40 cellular contexts compared by ENCODE assay signal in the genomic region with DNA sequence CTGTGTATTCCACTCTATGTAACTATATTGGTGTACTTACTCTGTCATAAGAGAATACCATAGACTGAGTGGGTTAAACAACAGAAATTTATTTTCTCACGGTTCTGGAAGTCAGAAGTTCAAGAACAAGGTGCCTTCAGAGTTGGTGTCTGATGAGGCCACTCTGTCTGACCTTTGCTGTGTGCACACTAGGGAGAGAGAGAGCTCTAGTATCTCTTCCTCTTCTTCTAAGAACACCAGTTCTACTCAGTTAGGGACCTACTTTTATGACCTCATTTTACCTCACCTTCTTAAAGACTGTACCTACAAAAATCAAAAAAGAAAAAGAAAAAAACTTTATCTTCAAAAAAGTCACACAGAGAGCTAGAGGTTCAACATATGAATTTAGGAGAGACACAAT.
"Had no signal": no experiment of that assay in that cellular context is flagged by ENCODE, and none has a peak within 500 bp of the region (broad histone marks: within the 10 kb centered on the region; RNA-seq: fewer than 3 reads in every experiment).

No MANE protein-coding gene starts in this region.

- H3K36me3 Mint-ChIP-seq: activated naive CD4-positive, alpha-beta T cell treated with anti-CD3 and anti-CD28 coated beads, Interleukin-2, amount 10 ng/mL, durations not matched to agents 7 days and 5 days; activated naive CD4-positive, alpha-beta T cell treated with anti-CD3 and anti-CD28 coated beads, Interleukin-2, amount 50 U/mL, for 24 hours; activated naive CD4-positive, alpha-beta T cell treated with anti-CD3 and anti-CD28 coated beads, Interleukin-2, amount 50 U/mL, for 72 hours; activated naive CD8-positive, alpha-beta T cell; activated naive CD8-positive, alpha-beta T cell treated with anti-CD3 and anti-CD28 coated beads for 36 hours; activated naive CD8-positive, alpha-beta T cell treated with anti-CD3 and anti-CD28 coated beads, Interleukin-2, amount 10 ng/mL, durations not matched to agents 7 days and 5 days; brain had no signal

- H3K36me3 ChIP-seq: adrenal gland, ascending aorta, brain microvascular endothelial cell, breast epithelium, cardiac muscle cell had no signal

- H3K9me3 Mint-ChIP-seq: activated naive CD4-positive, alpha-beta T cell treated with anti-CD3 and anti-CD28 coated beads for 36 hours; activated naive CD4-positive, alpha-beta T cell treated with anti-CD3 and anti-CD28 coated beads, Interleukin-2, amount 10 ng/mL, durations not matched to agents 7 days and 5 days; activated naive CD4-positive, alpha-beta T cell treated with anti-CD3 and anti-CD28 coated beads, Interleukin-2, amount 50 U/mL, for 24 hours; activated naive CD4-positive, alpha-beta T cell treated with anti-CD3 and anti-CD28 coated beads, Interleukin-2, amount 50 U/mL, for 72 hours; activated naive CD8-positive, alpha-beta T cell treated with anti-CD3 and anti-CD28 coated beads for 36 hours; activated naive CD8-positive, alpha-beta T cell treated with anti-CD3 and anti-CD28 coated beads, Interleukin-2, amount 10 ng/mL, durations not matched to agents 7 days and 5 days; activated naive CD8-positive, alpha-beta T cell treated with anti-CD3 and anti-CD28 coated beads, Interleukin-2, amount 50 U/mL, for 24 hours; activated T-cell treated with anti-CD3 and anti-CD28 coated beads, Interleukin-2, amount 50 U/mL, for 24 hours; activated T-cell treated with anti-CD3 and anti-CD28 coated beads, Interleukin-2, amount 50 U/mL, for 4 hours; activated T-cell treated with anti-CD3 and anti-CD28 coated beads, Interleukin-2, amount 50 U/mL, for 72 hours; activated T-helper 1 cell treated with anti-CD3 and anti-CD28 coated beads, Interleukin-12 subunit alpha, Interleukin-12 subunit beta, Interleukin-2, Interleukin-4 antibody, amounts not matched to agents 30 ng/mL and 10 ng/mL and 1 ng/mL, durations not matched to agents 14 hours and 24 hours and 36 hours; activated T-helper 17 cell treated with anti-CD3 and anti-CD28 coated beads, Interleukin-2, amount 50 U/mL, for 72 hours; activated T-helper 2 cell treated with anti-CD3 and anti-CD28 coated beads, Interferon-gamma antibody, Interleukin-2, Interleukin-4, amounts not matched to agents 10 μg/mL and 5 μg/mL and 100 μg/mL, durations not matched to agents 14 hours and 24 hours and 36 hours; central memory CD8-positive, alpha-beta T cell had no signal

- H3K27ac Mint-ChIP-seq: activated naive CD4-positive, alpha-beta T cell treated with anti-CD3 and anti-CD28 coated beads for 36 hours; activated naive CD4-positive, alpha-beta T cell treated with anti-CD3 and anti-CD28 coated beads, Interleukin-2, amount 10 ng/mL, durations not matched to agents 7 days and 5 days; activated naive CD4-positive, alpha-beta T cell treated with anti-CD3 and anti-CD28 coated beads, Interleukin-2, amount 50 U/mL, for 24 hours; activated naive CD4-positive, alpha-beta T cell treated with anti-CD3 and anti-CD28 coated beads, Interleukin-2, amount 50 U/mL, for 72 hours; activated naive CD8-positive, alpha-beta T cell; activated naive CD8-positive, alpha-beta T cell treated with anti-CD3 and anti-CD28 coated beads for 36 hours; activated naive CD8-positive, alpha-beta T cell treated with anti-CD3 and anti-CD28 coated beads, Interleukin-2, amount 10 ng/mL, durations not matched to agents 7 days and 5 days; activated naive CD8-positive, alpha-beta T cell treated with anti-CD3 and anti-CD28 coated beads, Interleukin-2, amount 50 U/mL, for 24 hours; activated T-cell treated with anti-CD3 and anti-CD28 coated beads, Interleukin-2, amount 50 U/mL, for 24 hours; activated T-cell treated with anti-CD3 and anti-CD28 coated beads, Interleukin-2, amount 50 U/mL, for 72 hours; activated T-helper 1 cell treated with anti-CD3 and anti-CD28 coated beads, Interleukin-12 subunit alpha, Interleukin-12 subunit beta, Interleukin-2, Interleukin-4 antibody, amounts not matched to agents 30 ng/mL and 10 ng/mL and 1 ng/mL, durations not matched to agents 14 hours and 24 hours and 36 hours; activated T-helper 17 cell treated with anti-CD3 and anti-CD28 coated beads, Interleukin-2, amount 50 U/mL, for 72 hours; activated T-helper 2 cell treated with anti-CD3 and anti-CD28 coated beads, Interferon-gamma antibody, Interleukin-2, Interleukin-4, amounts not matched to agents 10 μg/mL and 5 μg/mL and 100 μg/mL, durations not matched to agents 14 hours and 24 hours and 36 hours; brain had no signal

- H3K4me1 ChIP-seq: adrenal gland, ascending aorta, body of pancreas, breast epithelium had no signal

- H3K27me3 ChIP-seq: adrenal gland, ascending aorta, body of pancreas, brain microvascular endothelial cell, breast epithelium, cardiac muscle cell had no signal

- H3K27ac ChIP-seq: adrenal gland, ascending aorta, body of pancreas, brain microvascular endothelial cell, breast epithelium, cardiac muscle cell had no signal

- H3K4me3 Mint-ChIP-seq: activated naive CD4-positive, alpha-beta T cell treated with anti-CD3 and anti-CD28 coated beads for 36 hours; activated naive CD4-positive, alpha-beta T cell treated with anti-CD3 and anti-CD28 coated beads, Interleukin-2, amount 10 ng/mL, durations not matched to agents 7 days and 5 days; activated naive CD4-positive, alpha-beta T cell treated with anti-CD3 and anti-CD28 coated beads, Interleukin-2, amount 50 U/mL, for 24 hours; activated naive CD8-positive, alpha-beta T cell; activated naive CD8-positive, alpha-beta T cell treated with anti-CD3 and anti-CD28 coated beads for 36 hours; activated naive CD8-positive, alpha-beta T cell treated with anti-CD3 and anti-CD28 coated beads, Interleukin-2, amount 10 ng/mL, durations not matched to agents 7 days and 5 days; activated naive CD8-positive, alpha-beta T cell treated with anti-CD3 and anti-CD28 coated beads, Interleukin-2, amount 50 U/mL, for 24 hours; activated T-cell treated with anti-CD3 and anti-CD28 coated beads, Interleukin-2, amount 50 U/mL, for 24 hours; activated T-cell treated with anti-CD3 and anti-CD28 coated beads, Interleukin-2, amount 50 U/mL, for 4 hours; activated T-cell treated with anti-CD3 and anti-CD28 coated beads, Interleukin-2, amount 50 U/mL, for 72 hours; activated T-helper 1 cell treated with anti-CD3 and anti-CD28 coated beads, Interleukin-12 subunit alpha, Interleukin-12 subunit beta, Interleukin-2, Interleukin-4 antibody, amounts not matched to agents 30 ng/mL and 10 ng/mL and 1 ng/mL, durations not matched to agents 14 hours and 24 hours and 36 hours; activated T-helper 17 cell treated with anti-CD3 and anti-CD28 coated beads, Interleukin-2, amount 50 U/mL, for 72 hours; brain; central memory CD8-positive, alpha-beta T cell had no signal

- DNase-seq: activated effector memory CD4-positive, alpha-beta T cell treated with anti-CD3 and anti-CD28 coated beads, Interleukin-2, amount 50 U/mL, for 16 hours; activated effector memory CD4-positive, alpha-beta T cell treated with Interleukin-2 at 50 U/mL for 16 hours; activated gamma-delta T cell; activated gamma-delta T cell treated with Interleukin-2 at 50 U/mL for 16 hours; activated naive CD4-positive, alpha-beta T cell; activated naive CD4-positive, alpha-beta T cell treated with anti-CD3 and anti-CD28 coated beads for 36 hours; activated naive CD4-positive, alpha-beta T cell treated with anti-CD3 and anti-CD28 coated beads, Interleukin-2, amount 10 ng/mL, durations not matched to agents 7 days and 5 days; activated naive CD4-positive, alpha-beta T cell treated with anti-CD3 and anti-CD28 coated beads, Interleukin-2, amount 50 U/mL, for 16 hours; activated naive CD4-positive, alpha-beta T cell treated with Interleukin-2 at 50 U/mL for 16 hours; activated naive CD8-positive, alpha-beta T cell treated with anti-CD3 and anti-CD28 coated beads for 36 hours; activated naive CD8-positive, alpha-beta T cell treated with anti-CD3 and anti-CD28 coated beads, Interleukin-2, amount 10 ng/mL, durations not matched to agents 7 days and 5 days; activated naive CD8-positive, alpha-beta T cell treated with anti-CD3 and anti-CD28 coated beads, Interleukin-2, amount 50 U/mL, for 24 hours; activated T-cell treated with anti-CD3 and anti-CD28 coated beads, Interleukin-2, amount 50 U/mL, for 1 hour; activated T-cell treated with anti-CD3 and anti-CD28 coated beads, Interleukin-2, amount 50 U/mL, for 24 hours; activated T-cell treated with anti-CD3 and anti-CD28 coated beads, Interleukin-2, amount 50 U/mL, for 4 hours; activated T-cell treated with anti-CD3 and anti-CD28 coated beads, Interleukin-2, amount 50 U/mL, for 48 hours; activated T-cell treated with anti-CD3 and anti-CD28 coated beads, Interleukin-2, amount 50 U/mL, for 72 hours; adrenal gland; amniotic stem cell; amygdala; anterior cingulate cortex; aorta; body of pancreas; brain microvascular endothelial cell; caudate nucleus; central memory CD4-positive, alpha-beta T cell; cerebellar nuclear complex had no signal

- H3K4me1 Mint-ChIP-seq: activated naive CD4-positive, alpha-beta T cell treated with anti-CD3 and anti-CD28 coated beads, Interleukin-2, amount 10 ng/mL, durations not matched to agents 7 days and 5 days; activated naive CD4-positive, alpha-beta T cell treated with anti-CD3 and anti-CD28 coated beads, Interleukin-2, amount 50 U/mL, for 24 hours; activated naive CD8-positive, alpha-beta T cell treated with anti-CD3 and anti-CD28 coated beads for 36 hours; activated naive CD8-positive, alpha-beta T cell treated with anti-CD3 and anti-CD28 coated beads, Interleukin-2, amount 10 ng/mL, durations not matched to agents 7 days and 5 days; activated naive CD8-positive, alpha-beta T cell treated with anti-CD3 and anti-CD28 coated beads, Interleukin-2, amount 50 U/mL, for 24 hours; activated T-helper 17 cell treated with anti-CD3 and anti-CD28 coated beads, Interleukin-2, amount 50 U/mL, for 72 hours; brain; central memory CD8-positive, alpha-beta T cell had no signal

- H3K27me3 Mint-ChIP-seq: activated naive CD4-positive, alpha-beta T cell treated with anti-CD3 and anti-CD28 coated beads, Interleukin-2, amount 10 ng/mL, durations not matched to agents 7 days and 5 days; activated naive CD8-positive, alpha-beta T cell treated with anti-CD3 and anti-CD28 coated beads for 36 hours; activated naive CD8-positive, alpha-beta T cell treated with anti-CD3 and anti-CD28 coated beads, Interleukin-2, amount 10 ng/mL, durations not matched to agents 7 days and 5 days; activated naive CD8-positive, alpha-beta T cell treated with anti-CD3 and anti-CD28 coated beads, Interleukin-2, amount 50 U/mL, for 24 hours; central memory CD8-positive, alpha-beta T cell had no signal

- FAIRE-seq: astrocyte, bronchial epithelial cell had no signal

- H3K9me3 ChIP-seq: ascending aorta, body of pancreas, breast epithelium had no signal

- ATAC-seq: activated naive CD4-positive, alpha-beta T cell treated with anti-CD3 and anti-CD28 coated beads, Interleukin-2, amount 50 U/mL, for 72 hours; activated naive CD8-positive, alpha-beta T cell treated with anti-CD3 and anti-CD28 coated beads, Interleukin-2, amount 50 U/mL, for 24 hours; activated T-cell treated with anti-CD3 and anti-CD28 coated beads, Interleukin-2, amount 50 U/mL, for 4 hours; activated T-cell treated with anti-CD3 and anti-CD28 coated beads, Interleukin-2, amount 50 U/mL, for 72 hours; activated T-helper 17 cell treated with anti-CD3 and anti-CD28 coated beads, Interleukin-2, amount 50 U/mL, for 72 hours; body of pancreas had no signal

- H3K4me3 ChIP-seq: adrenal gland, ascending aorta, body of pancreas, breast epithelium, cardiac muscle cell had no signal
